In genomic region chr2:159438720-159439353, GRCh38 we compare ENCODE assay signal across 19 cellular contexts.
DNase-seq lines count a peak whose midpoint lies in the region; ATAC-seq, FAIRE-seq and TF ChIP-seq lines count a peak whose summit lies in the region.
"Had no signal": no experiment of that assay in that cellular context is flagged by ENCODE, and none has a peak within 500 bp of the region (broad histone marks: within the 10 kb centered on the region; RNA-seq: fewer than 3 reads in every experiment).

No MANE protein-coding gene starts in this region.

- TF ChIP-seq EP300 in A549 (IDR thresholded peaks at IDR 0.05) = no peak

- peak overlapping the region; percentile 14; the same call in 1 of the 3 replicates for H3K4me2 ChIP-seq in A549

- no peak for DNase-seq in A549 (ENCODE audit: low read depth in 1 of 2, low spot score in 1 of 2)
- no peak for DNase-seq in H54 (ENCODE audit: insufficient read length, low spot score)
- no peak for DNase-seq in mesothelial cell of epicardium (ENCODE audit: low spot score in 2 of 2, unreplicated experiment in 2 of 2)
- DNase-seq in psoas muscle = no peak
- no peak for DNase-seq in NCI-H69 (lab: John Stamatoyannopoulos, UW)
- DNase-seq in DMS79 (lab: John Stamatoyannopoulos, UW) = no peak
- DNase-seq: 8988T; ACHN; C1 segment of cervical spinal cord; CD4-positive, alpha-beta T cell; DMS79 treated with DMSO at 0.1 percent for 48 hours; EL; GDM1; GOT3; HCEC 1CT had no signal

- no peak for TF ChIP-seq RAD21 in A549 (conservative IDR thresholded peaks at IDR 0.05 in 1 of 2, IDR thresholded peaks at IDR 0.05 in 1 of 2)

- TF ChIP-seq CTCF in A549 (IDR thresholded peaks at IDR 0.05) (no peak), mesothelial cell of epicardium (IDR thresholded peaks at IDR 0.05; ENCODE audit: unreplicated experiment) (no peak), psoas muscle (IDR thresholded peaks at IDR 0.05) (no peak)

- POLR2A ChIA-PET in A549 (lab: Yijun Ruan, JAX) = no interaction called here

- no peaks in the 10 kb centered on the region for H3K27me3 Mint-ChIP-seq in mesothelial cell of epicardium (ENCODE audit: low read depth)
- H3K27me3 Mint-ChIP-seq: B cell; CD4-positive, alpha-beta T cell had no signal

- H3K9me3 ChIP-seq in A549 = no peaks in the 10 kb centered on the region
- H3K9me3 ChIP-seq in psoas muscle = no peaks in the 10 kb centered on the region

- H3K4me1 ChIP-seq in A549 (peaks cover 16% of the 10 kb centered on the region; the same call in 2 of the 3 replicates), psoas muscle (no peaks in the 10 kb centered on the region)

- H3K36me3 Mint-ChIP-seq in mesothelial cell of epicardium = peaks cover 32% of the 10 kb centered on the region

- peak overlapping the region; percentile 44 for H3K27ac Mint-ChIP-seq in mesothelial cell of epicardium
- H3K27ac Mint-ChIP-seq: B cell; CD4-positive, alpha-beta T cell had no signal

- CTCF ChIA-PET in A549 (lab: Yijun Ruan, JAX) = no interaction called here

- FAIRE-seq in A549 (lab: Jason Lieb, UNC) = no peak
- FAIRE-seq in H54 (lab: Jason Lieb, UNC) = peak; percentile 38
- peak; percentile 43 for FAIRE-seq in colon (lab: Jason Lieb, UNC)
- FAIRE-seq: GM19239 had no signal

- ATAC-seq in A549 = no peak
- ATAC-seq in psoas muscle = no peak

- no peaks in the 10 kb centered on the region for H3K4me1 Mint-ChIP-seq in mesothelial cell of epicardium
- H3K4me1 Mint-ChIP-seq: B cell had no signal

- no peak overlapping the region for H3K4me3 Mint-ChIP-seq in mesothelial cell of epicardium
- H3K4me3 Mint-ChIP-seq: B cell; CD4-positive, alpha-beta T cell had no signal

- no peaks in the 10 kb centered on the region for H3K27me3 ChIP-seq in psoas muscle (ENCODE audit: insufficient read depth in 3 of 3, low read length in 2 of 3)

- WGBS in A549 (ENCODE audit: missing lambda C conversion rate) = 81% methylated on average over 5 of the region's 5 CpGs
- WGBS in psoas muscle, 3 donors = 85 to 87% (median 87%) methylated on average over 5 of the region's 5 CpGs

- H3K4me3 ChIP-seq in A549 = no peak overlapping the region
- no peak overlapping the region for H3K4me3 ChIP-seq in psoas muscle

- H3K27ac ChIP-seq in A549 (no peak overlapping the region), psoas muscle (no peak overlapping the region)
- H3K27ac ChIP-seq: HL-60 had no signal

- TF ChIP-seq POLR2A in A549 (IDR thresholded peaks at IDR 0.05; ENCODE audit: low read length) (no peak), H54 (IDR thresholded peaks at IDR 0.05; ENCODE audit: low read depth, low read length) (no peak)

- H3K9me3 Mint-ChIP-seq in mesothelial cell of epicardium = no peaks in the 10 kb centered on the region
- H3K9me3 Mint-ChIP-seq: CD4-positive, alpha-beta T cell had no signal

- H3K36me3 ChIP-seq in psoas muscle (ENCODE audit: insufficient read depth in 1 of 2, low read depth in 1 of 2) = peaks cover 0 to 65% of the 10 kb centered on the region in 2 donors

- intact Hi-C loops in psoas muscle (cut with DNase I) = no loop called here

TF ChIP-seq in A549, 52 proteins besides CTCF, POLR2A, EP300 and RAD21:
- no peak for TF ChIP-seq CHD2 (IDR thresholded peaks at IDR 0.05; ENCODE audit: low read length, partially characterized antibody)
- TF ChIP-seq HOXA7 (CRISPR knock-in tag; IDR thresholded peaks at IDR 0.05) = no peak
